Comparison of ENCODE assay signal across 8 cellular contexts in genomic region chr3:168249048-168249538, GRCh38.
DNase-seq lines count a peak whose midpoint lies in the region; ATAC-seq and TF ChIP-seq lines count a peak whose summit lies in the region.

No MANE protein-coding gene starts in this region.

- H3K27me3 ChIP-seq in ovary = no peaks in the 10 kb centered on the region

- WGBS in ovary, 3 donors = 0 to 2% (median 1%) methylated on average over 21 of the region's 21 CpGs

- H3K9me3 ChIP-seq in ovary = no peaks in the 10 kb centered on the region

- H3K4me3 ChIP-seq in foreskin fibroblast (ENCODE audit: low read depth in 1 of 2, low read length in 2 of 2) (peak overlapping the region; percentile 50 to 55), ovary (peak overlapping the region; percentile 40)

- DNase-seq in NCI-H82 treated with DMSO at 0.1 percent for 48 hours (lab: John Stamatoyannopoulos, UW; ENCODE audit: unreplicated experiment) = peak; percentile 88
- DNase-seq in NCI-H82 (lab: John Stamatoyannopoulos, UW) = no peak
- peak; percentile 61 for DNase-seq in RPMI8226
- peak; percentile 6 to 46 for DNase-seq in foreskin fibroblast
- DNase-seq in ovary = no peak
- DNase-seq in NOMO-1 treated with DMSO at 0.1 percent for 48 hours (lab: John Stamatoyannopoulos, UW; ENCODE audit: unreplicated experiment) = no peak
- no peak for DNase-seq in NOMO-1 (lab: John Stamatoyannopoulos, UW; ENCODE audit: unreplicated experiment in 2 of 2)

- no peak for TF ChIP-seq EP300 in ovary (IDR thresholded peaks at IDR 0.05)

- no peak overlapping the region for H3K27ac ChIP-seq in ovary

- no peaks in the 10 kb centered on the region for H3K36me3 ChIP-seq in ovary

- intact Hi-C loops in ovary (cut with DNase I) = no loop called here

- peak; percentile 4 for ATAC-seq in HG02759 (IDR thresholded peaks at IDR 0.05; ENCODE audit: unreplicated experiment)

- TF ChIP-seq CTCF in foreskin fibroblast (IDR thresholded peaks at IDR 0.05; ENCODE audit: low read depth, low read length) (no peak), ovary (IDR thresholded peaks at IDR 0.05) (no peak)

- peaks cover 5% of the 10 kb centered on the region for H3K4me1 ChIP-seq in ovary (ENCODE audit: insufficient read depth)

- TF ChIP-seq POLR2A in ovary (IDR thresholded peaks at IDR 0.05) = no peak

Comparison
In these comparisons a context has a peak if more than half of its experiments do, and no peak if none do; other contexts are left out.
1. DNase-seq: peak in NCI-H82 treated with DMSO at 0.1 percent for 48 hours (single experiment), RPMI8226 (single experiment) and foreskin fibroblast (2 of 2); none in NCI-H82 (single experiment), ovary (0 of 5), NOMO-1 treated with DMSO at 0.1 percent for 48 hours (single experiment) and NOMO-1 (0 of 2).